ENCODE assay signal across 3 cellular contexts in genomic region chr2:150066490-150066889, GRCh38.
"Had no signal": no experiment of that assay in that cellular context is flagged by ENCODE, and none has a peak within 500 bp of the region (broad histone marks: within the 10 kb centered on the region; RNA-seq: fewer than 3 reads in every experiment).

No MANE protein-coding gene starts in this region.

- DNase-seq: GDM1, GF-D8 had no signal

- ATAC-seq: GM12878 had no signal

- H3K4me3 ChIP-seq: GM12878 had no signal
